37 cellular contexts compared by ENCODE assay signal in the genomic region with DNA sequence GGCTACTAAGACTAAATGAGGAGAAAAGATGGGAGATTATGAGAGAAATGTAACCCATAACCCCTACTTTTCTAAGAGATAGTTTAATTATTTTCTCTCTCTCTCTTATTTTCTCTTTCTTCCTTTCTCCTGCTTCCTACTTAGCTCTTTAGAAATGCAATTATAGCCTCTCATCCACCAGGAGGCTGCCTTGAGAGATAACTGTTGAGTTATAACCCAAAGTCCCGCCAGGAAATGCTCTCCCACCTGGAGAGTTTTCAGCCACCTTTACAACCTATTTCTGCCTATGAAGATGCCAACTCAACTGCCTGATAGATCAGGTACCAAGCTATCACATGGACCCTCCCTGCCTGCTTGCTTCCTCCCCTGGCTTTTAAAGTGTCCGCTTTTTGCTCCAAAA. TPM values are rescaled to one million over a fixed set of nuclear protein-coding genes. Genes with fewer than 3 reads are reported as not detected.
"Had no signal": no experiment of that assay in that cellular context is flagged by ENCODE, and none has a peak within 500 bp of the region (broad histone marks: within the 10 kb centered on the region; RNA-seq: fewer than 3 reads in every experiment).

No MANE protein-coding gene starts in this region.

- H3K9me3 ChIP-seq: ascending aorta, breast epithelium, colonic mucosa, esophagus muscularis mucosa, gastrocnemius medialis, heart left ventricle had no signal

- H3K4me3 Mint-ChIP-seq: activated CD4-positive, alpha-beta memory T cell treated with anti-CD3 and anti-CD28 coated beads for 36 hours; activated CD4-positive, alpha-beta T cell treated with anti-CD3 and anti-CD28 coated beads for 36 hours; activated CD4-positive, alpha-beta T cell treated with anti-CD3 and anti-CD28 coated beads, Interleukin-2, amount 10 ng/mL, durations not matched to agents 24 days and 14 days; activated CD8-positive, alpha-beta memory T cell treated with anti-CD3 and anti-CD28 coated beads, Interleukin-2, amount 10 ng/mL, durations not matched to agents 7 days and 5 days; activated CD8-positive, alpha-beta T cell treated with anti-CD3 and anti-CD28 coated beads, Interleukin-2, amount 10 ng/mL, durations not matched to agents 7 days and 5 days; activated naive CD4-positive, alpha-beta T cell treated with anti-CD3 and anti-CD28 coated beads, Interleukin-2, amount 10 ng/mL, durations not matched to agents 7 days and 5 days; activated naive CD8-positive, alpha-beta T cell treated with anti-CD3 and anti-CD28 coated beads, Interleukin-2, amount 10 ng/mL, durations not matched to agents 7 days and 5 days; activated T-helper 1 cell treated with anti-CD3 and anti-CD28 coated beads, Interleukin-12 subunit alpha, Interleukin-12 subunit beta, Interleukin-2, Interleukin-4 antibody, amounts not matched to agents 30 ng/mL and 10 ng/mL and 1 ng/mL, durations not matched to agents 14 hours and 24 hours and 36 hours; brain; dendritic cell treated with granulocyte-macrophage colony-stimulating factor and Interleukin-4, amounts not matched to agents 40 ng/mL and 50 ng/mL, for 4 days; T-helper 17 cell; T-helper 2 cell treated with Interferon-gamma antibody and Interleukin-4, amounts not matched to agents 5 μg/mL and 100 μg/mL, for 36 hours had no signal

- H3K9me3 Mint-ChIP-seq: activated CD4-positive, alpha-beta memory T cell treated with anti-CD3 and anti-CD28 coated beads for 36 hours; activated naive CD4-positive, alpha-beta T cell treated with anti-CD3 and anti-CD28 coated beads, Interleukin-2, amount 10 ng/mL, durations not matched to agents 7 days and 5 days; activated naive CD4-positive, alpha-beta T cell treated with anti-CD3 and anti-CD28 coated beads, Interleukin-2, amount 50 U/mL, for 72 hours; activated naive CD8-positive, alpha-beta T cell treated with anti-CD3 and anti-CD28 coated beads, Interleukin-2, amount 10 ng/mL, durations not matched to agents 7 days and 5 days; activated T-helper 1 cell treated with anti-CD3 and anti-CD28 coated beads, Interleukin-12 subunit alpha, Interleukin-12 subunit beta, Interleukin-2, Interleukin-4 antibody, amounts not matched to agents 30 ng/mL and 10 ng/mL and 1 ng/mL, durations not matched to agents 14 hours and 24 hours and 36 hours; dendritic cell treated with granulocyte-macrophage colony-stimulating factor and Interleukin-4, amounts not matched to agents 40 ng/mL and 50 ng/mL, for 4 days; T-helper 2 cell treated with Interferon-gamma antibody and Interleukin-4, amounts not matched to agents 5 μg/mL and 100 μg/mL, for 36 hours had no signal

- H3K4me1 ChIP-seq: ascending aorta, breast epithelium, colonic mucosa, foreskin keratinocyte, gastrocnemius medialis, heart left ventricle had no signal

- H3K27me3 Mint-ChIP-seq: activated CD4-positive, alpha-beta memory T cell treated with anti-CD3 and anti-CD28 coated beads for 36 hours; activated CD4-positive, alpha-beta T cell treated with anti-CD3 and anti-CD28 coated beads for 36 hours; dendritic cell treated with granulocyte-macrophage colony-stimulating factor and Interleukin-4, amounts not matched to agents 40 ng/mL and 50 ng/mL, for 4 days had no signal

- DNase-seq: activated CD4-positive, alpha-beta memory T cell treated with anti-CD3 and anti-CD28 coated beads for 36 hours; activated CD4-positive, alpha-beta T cell treated with anti-CD3 and anti-CD28 coated beads for 36 hours; activated CD4-positive, alpha-beta T cell treated with anti-CD3 and anti-CD28 coated beads, Interleukin-2, amount 10 ng/mL, durations not matched to agents 24 days and 14 days; activated CD4-positive, CD25-positive, alpha-beta regulatory T cell; activated CD4-positive, CD25-positive, alpha-beta regulatory T cell treated with anti-CD3 and anti-CD28 coated beads, Interleukin-2, amount 50 U/mL, for 72 hours; activated CD8-positive, alpha-beta memory T cell treated with anti-CD3 and anti-CD28 coated beads, Interleukin-2, amount 10 ng/mL, durations not matched to agents 7 days and 5 days; activated CD8-positive, alpha-beta memory T cell treated with anti-CD3 and anti-CD28 coated beads, Interleukin-2, amount 50 U/mL, for 4 hours; activated CD8-positive, alpha-beta T cell treated with anti-CD3 and anti-CD28 coated beads, Interleukin-2, amount 10 ng/mL, durations not matched to agents 7 days and 5 days; activated gamma-delta T cell; activated naive CD4-positive, alpha-beta T cell; activated naive CD4-positive, alpha-beta T cell treated with anti-CD3 and anti-CD28 coated beads, Interleukin-2, amount 10 ng/mL, durations not matched to agents 7 days and 5 days; activated naive CD8-positive, alpha-beta T cell treated with anti-CD3 and anti-CD28 coated beads, Interleukin-2, amount 10 ng/mL, durations not matched to agents 7 days and 5 days; activated T-cell treated with anti-CD3 and anti-CD28 coated beads, Interleukin-2, amount 50 U/mL, for 1 hour; activated T-cell treated with anti-CD3 and anti-CD28 coated beads, Interleukin-2, amount 50 U/mL, for 48 hours; central memory CD4-positive, alpha-beta T cell; cerebellar nuclear complex; colonic mucosa; dorsolateral prefrontal cortex; effector memory CD4-positive, alpha-beta T cell; erythroblast; foreskin keratinocyte; gastrocnemius medialis; glutamatergic neuron; heart left ventricle; T-helper 17 cell; T1000; WERI-Rb-1 had no signal

- ATAC-seq: activated CD4-positive, alpha-beta T cell treated with anti-CD3 and anti-CD28 coated beads for 36 hours; activated CD8-positive, alpha-beta memory T cell treated with anti-CD3 and anti-CD28 coated beads, Interleukin-2, amount 10 ng/mL, durations not matched to agents 7 days and 5 days; activated CD8-positive, alpha-beta T cell treated with anti-CD3 and anti-CD28 coated beads, Interleukin-2, amount 10 ng/mL, durations not matched to agents 7 days and 5 days; activated naive CD4-positive, alpha-beta T cell treated with anti-CD3 and anti-CD28 coated beads, Interleukin-2, amount 50 U/mL, for 72 hours; foreskin keratinocyte; gastrocnemius medialis; heart left ventricle; T-helper 17 cell had no signal

- H3K4me3 ChIP-seq: ascending aorta, breast epithelium, cardiac muscle cell, colonic mucosa, dorsolateral prefrontal cortex, esophagus muscularis mucosa, gastrocnemius medialis, heart left ventricle had no signal

- H3K27ac ChIP-seq: ascending aorta, breast epithelium, cardiac muscle cell, colonic mucosa, dorsolateral prefrontal cortex, esophagus muscularis mucosa, foreskin keratinocyte, gastrocnemius medialis, heart left ventricle, WERI-Rb-1 had no signal

- H3K36me3 ChIP-seq: ascending aorta, breast epithelium, cardiac muscle cell, colonic mucosa, esophagus muscularis mucosa, gastrocnemius medialis, heart left ventricle, WERI-Rb-1 had no signal

- H3K4me1 Mint-ChIP-seq: brain had no signal

- H3K27me3 ChIP-seq: ascending aorta, breast epithelium, cardiac muscle cell, colonic mucosa, esophagus muscularis mucosa, foreskin keratinocyte, gastrocnemius medialis had no signal

- H3K36me3 Mint-ChIP-seq: activated CD4-positive, alpha-beta memory T cell treated with anti-CD3 and anti-CD28 coated beads for 36 hours; activated CD8-positive, alpha-beta memory T cell treated with anti-CD3 and anti-CD28 coated beads, Interleukin-2, amount 10 ng/mL, durations not matched to agents 7 days and 5 days; activated naive CD4-positive, alpha-beta T cell treated with anti-CD3 and anti-CD28 coated beads, Interleukin-2, amount 10 ng/mL, durations not matched to agents 7 days and 5 days; activated naive CD4-positive, alpha-beta T cell treated with anti-CD3 and anti-CD28 coated beads, Interleukin-2, amount 50 U/mL, for 72 hours; brain had no signal

- H3K27ac Mint-ChIP-seq: activated CD4-positive, alpha-beta memory T cell treated with anti-CD3 and anti-CD28 coated beads for 36 hours; activated CD4-positive, alpha-beta T cell treated with anti-CD3 and anti-CD28 coated beads for 36 hours; activated CD4-positive, alpha-beta T cell treated with anti-CD3 and anti-CD28 coated beads, Interleukin-2, amount 10 ng/mL, durations not matched to agents 24 days and 14 days; activated CD8-positive, alpha-beta memory T cell treated with anti-CD3 and anti-CD28 coated beads, Interleukin-2, amount 10 ng/mL, durations not matched to agents 7 days and 5 days; activated naive CD4-positive, alpha-beta T cell treated with anti-CD3 and anti-CD28 coated beads, Interleukin-2, amount 10 ng/mL, durations not matched to agents 7 days and 5 days; activated naive CD4-positive, alpha-beta T cell treated with anti-CD3 and anti-CD28 coated beads, Interleukin-2, amount 50 U/mL, for 72 hours; activated naive CD8-positive, alpha-beta T cell treated with anti-CD3 and anti-CD28 coated beads, Interleukin-2, amount 10 ng/mL, durations not matched to agents 7 days and 5 days; activated T-helper 1 cell treated with anti-CD3 and anti-CD28 coated beads, Interleukin-12 subunit alpha, Interleukin-12 subunit beta, Interleukin-2, Interleukin-4 antibody, amounts not matched to agents 30 ng/mL and 10 ng/mL and 1 ng/mL, durations not matched to agents 14 hours and 24 hours and 36 hours; brain; dendritic cell treated with granulocyte-macrophage colony-stimulating factor and Interleukin-4, amounts not matched to agents 40 ng/mL and 50 ng/mL, for 4 days; T-helper 17 cell; T-helper 2 cell treated with Interferon-gamma antibody and Interleukin-4, amounts not matched to agents 5 μg/mL and 100 μg/mL, for 36 hours had no signal

RNA-seq across cellular contexts. Expression of a gene that starts 44.0 kb away (rescaled TPM):
- total RNA-seq: activated CD4-positive, alpha-beta memory T cell treated with anti-CD3 and anti-CD28 coated beads for 36 hours; activated CD4-positive, alpha-beta T cell treated with anti-CD3 and anti-CD28 coated beads for 36 hours; activated CD4-positive, alpha-beta T cell treated with anti-CD3 and anti-CD28 coated beads, Interleukin-2, amount 10 ng/mL, durations not matched to agents 24 days and 14 days; activated CD8-positive, alpha-beta memory T cell treated with anti-CD3 and anti-CD28 coated beads for 36 hours; activated CD8-positive, alpha-beta memory T cell treated with anti-CD3 and anti-CD28 coated beads, Interleukin-2, amount 10 ng/mL, durations not matched to agents 7 days and 5 days; activated CD8-positive, alpha-beta T cell treated with anti-CD3 and anti-CD28 coated beads, Interleukin-2, amount 10 ng/mL, durations not matched to agents 7 days and 5 days; activated naive CD4-positive, alpha-beta T cell treated with anti-CD3 and anti-CD28 coated beads, Interleukin-2, amount 50 U/mL, for 72 hours; activated naive CD8-positive, alpha-beta T cell treated with anti-CD3 and anti-CD28 coated beads, Interleukin-2, amount 10 ng/mL, durations not matched to agents 7 days and 5 days; activated T-helper 1 cell treated with anti-CD3 and anti-CD28 coated beads, Interleukin-12 subunit alpha, Interleukin-12 subunit beta, Interleukin-2, Interleukin-4 antibody, amounts not matched to agents 30 ng/mL and 10 ng/mL and 1 ng/mL, durations not matched to agents 14 hours and 24 hours and 36 hours; ascending aorta; cardiac muscle cell; esophagus muscularis mucosa; gastrocnemius medialis; T-helper 17 cell had no signal
- polyA plus RNA-seq: cardiac muscle cell, foreskin keratinocyte, heart left ventricle had no signal
